ENCODE assay signal across 1 cellular context in genomic region chr10:97407211-97407951, GRCh38.
TF ChIP-seq lines count a peak whose summit lies in the region.

No MANE protein-coding gene starts in this region.

TF ChIP-seq in HepG2, 621 proteins besides CTCF, POLR2A, EP300 and RAD21 (continued from another document and continues in another):
- TF ChIP-seq NONO (IDR thresholded peaks at IDR 0.05) (no peak), NONO (CRISPR knock-in tag; conservative IDR thresholded peaks at IDR 0.05) (peak; percentile 62; the same call in 1 of the 2 replicates), SAFB2 (CRISPR knock-in tag; IDR thresholded peaks at IDR 0.05; ENCODE audit: borderline replicate concordance, low read depth) (no peak), KLF12 (CRISPR knock-in tag; IDR thresholded peaks at IDR 0.05; ENCODE audit: borderline replicate concordance) (no peak), ZNF275 (CRISPR knock-in tag; IDR thresholded peaks at IDR 0.05; ENCODE audit: borderline replicate concordance) (no peak), ZMYM2 (CRISPR knock-in tag; IDR thresholded peaks at IDR 0.05) (0 out of 2 replicates have a peak, but pooled peaks have one; percentile 86), ZBTB44 (CRISPR knock-in tag; IDR thresholded peaks at IDR 0.05) (no peak), ZNF431 (CRISPR knock-in tag; IDR thresholded peaks at IDR 0.05; ENCODE audit: borderline replicate concordance, low read depth) (no peak), HHEX (CRISPR knock-in tag; IDR thresholded peaks at IDR 0.05) (no peak), ZNF124 (CRISPR knock-in tag; IDR thresholded peaks at IDR 0.05) (no peak), ATF2 (CRISPR knock-in tag; IDR thresholded peaks at IDR 0.05) (no peak), MAFK (conservative IDR thresholded peaks at IDR 0.05 in 1 of 2, IDR thresholded peaks at IDR 0.05 in 1 of 2; ENCODE audit: low read length in 2 of 2) (no peak), SMC3 (IDR thresholded peaks at IDR 0.05; ENCODE audit: low read length) (no peak; the same call in 1 of the 2 replicates), POLR2AphosphoS2 (IDR thresholded peaks at IDR 0.05; ENCODE audit: low read depth, low read length) (no peak), ZNF678 (CRISPR knock-in tag; IDR thresholded peaks at IDR 0.05) (no peak), CC2D1A (CRISPR knock-in tag; IDR thresholded peaks at IDR 0.05) (no peak), ZNF891 (CRISPR knock-in tag; IDR thresholded peaks at IDR 0.05) (no peak), MAFG (CRISPR knock-in tag; IDR thresholded peaks at IDR 0.05) (no peak), ZC3H13 (CRISPR knock-in tag; IDR thresholded peaks at IDR 0.05) (no peak), CEBPG (CRISPR knock-in tag; IDR thresholded peaks at IDR 0.05) (peak; percentile 15; the same call in 1 of the 2 replicates), MAF1 (CRISPR knock-in tag; IDR thresholded peaks at IDR 0.05; ENCODE audit: borderline replicate concordance) (no peak), SP1 (IDR thresholded peaks at IDR 0.05) (no peak), SP1 (CRISPR knock-in tag; IDR thresholded peaks at IDR 0.05) (0 out of 2 replicates have a peak, but pooled peaks have one; percentile 29), ZZZ3 (CRISPR knock-in tag; IDR thresholded peaks at IDR 0.05; ENCODE audit: borderline replicate concordance) (no peak), SMARCE1 (IDR thresholded peaks at IDR 0.05; ENCODE audit: borderline replicate concordance) (no peak), ZBTB26 (CRISPR knock-in tag; IDR thresholded peaks at IDR 0.05; ENCODE audit: borderline replicate concordance) (peak; percentile 36; the same call in 1 of the 2 replicates), PBX3 (CRISPR knock-in tag; IDR thresholded peaks at IDR 0.05; ENCODE audit: borderline replicate concordance) (no peak), ZNF747 (CRISPR knock-in tag; IDR thresholded peaks at IDR 0.05; ENCODE audit: borderline replicate concordance) (peak; percentile 25; the same call in 1 of the 2 replicates), ZFP36L2 (CRISPR knock-in tag; IDR thresholded peaks at IDR 0.05) (no peak), FOXK2 (IDR thresholded peaks at IDR 0.05) (no peak), ZNF24 (IDR thresholded peaks at IDR 0.05) (0 out of 2 replicates have a peak, but pooled peaks have one; percentile 11), SNAPC2 (CRISPR knock-in tag; IDR thresholded peaks at IDR 0.05) (no peak), MTF1 (CRISPR knock-in tag; IDR thresholded peaks at IDR 0.05) (no peak), MZF1 (CRISPR knock-in tag; IDR thresholded peaks at IDR 0.05; ENCODE audit: borderline replicate concordance) (no peak), ZNF263 (CRISPR knock-in tag; IDR thresholded peaks at IDR 0.05) (0 out of 2 replicates have a peak, but pooled peaks have one; percentile 35), MLLT10 (CRISPR knock-in tag; IDR thresholded peaks at IDR 0.05) (no peak), ZNF430 (CRISPR knock-in tag; IDR thresholded peaks at IDR 0.05) (no peak), HMG20B (CRISPR knock-in tag; conservative IDR thresholded peaks at IDR 0.05) (peak; percentile 57; the same call in 1 of the 2 replicates), MBNL3 (CRISPR knock-in tag; conservative IDR thresholded peaks at IDR 0.05) (no peak), ZNF550 (CRISPR knock-in tag; IDR thresholded peaks at IDR 0.05; ENCODE audit: borderline replicate concordance) (no peak), TOE1 (CRISPR knock-in tag; IDR thresholded peaks at IDR 0.05) (peak; percentile 38; the same call in 1 of the 2 replicates), ZNF652 (CRISPR knock-in tag; IDR thresholded peaks at IDR 0.05; ENCODE audit: borderline replicate concordance, low read depth) (no peak), ZNF572 (CRISPR knock-in tag; IDR thresholded peaks at IDR 0.05) (no peak), MATR3 (CRISPR knock-in tag; IDR thresholded peaks at IDR 0.05) (no peak), ZKSCAN1 (IDR thresholded peaks at IDR 0.05; ENCODE audit: low read length) (no peak), IKZF1 (IDR thresholded peaks at IDR 0.05) (no peak), ZNF343 (CRISPR knock-in tag; IDR thresholded peaks at IDR 0.05) (no peak), HOXA7 (CRISPR knock-in tag; IDR thresholded peaks at IDR 0.05) (no peak), ZNF33B (CRISPR knock-in tag; IDR thresholded peaks at IDR 0.05) (no peak), ZNF629 (CRISPR knock-in tag; conservative IDR thresholded peaks at IDR 0.05) (peak; percentile 100), FLYWCH1 (CRISPR knock-in tag; IDR thresholded peaks at IDR 0.05) (no peak), ZNF589 (CRISPR knock-in tag; conservative IDR thresholded peaks at IDR 0.05) (no peak), ZFP82 (CRISPR knock-in tag; IDR thresholded peaks at IDR 0.05; ENCODE audit: borderline replicate concordance) (0 out of 2 replicates have a peak, but pooled peaks have one; percentile 16), FOXK1 (CRISPR knock-in tag; IDR thresholded peaks at IDR 0.05; ENCODE audit: borderline replicate concordance, low read depth) (no peak), ZNF496 (CRISPR knock-in tag; IDR thresholded peaks at IDR 0.05; ENCODE audit: insufficient replicate concordance) (no peak)
- TF ChIP-seq, protein P1, sequence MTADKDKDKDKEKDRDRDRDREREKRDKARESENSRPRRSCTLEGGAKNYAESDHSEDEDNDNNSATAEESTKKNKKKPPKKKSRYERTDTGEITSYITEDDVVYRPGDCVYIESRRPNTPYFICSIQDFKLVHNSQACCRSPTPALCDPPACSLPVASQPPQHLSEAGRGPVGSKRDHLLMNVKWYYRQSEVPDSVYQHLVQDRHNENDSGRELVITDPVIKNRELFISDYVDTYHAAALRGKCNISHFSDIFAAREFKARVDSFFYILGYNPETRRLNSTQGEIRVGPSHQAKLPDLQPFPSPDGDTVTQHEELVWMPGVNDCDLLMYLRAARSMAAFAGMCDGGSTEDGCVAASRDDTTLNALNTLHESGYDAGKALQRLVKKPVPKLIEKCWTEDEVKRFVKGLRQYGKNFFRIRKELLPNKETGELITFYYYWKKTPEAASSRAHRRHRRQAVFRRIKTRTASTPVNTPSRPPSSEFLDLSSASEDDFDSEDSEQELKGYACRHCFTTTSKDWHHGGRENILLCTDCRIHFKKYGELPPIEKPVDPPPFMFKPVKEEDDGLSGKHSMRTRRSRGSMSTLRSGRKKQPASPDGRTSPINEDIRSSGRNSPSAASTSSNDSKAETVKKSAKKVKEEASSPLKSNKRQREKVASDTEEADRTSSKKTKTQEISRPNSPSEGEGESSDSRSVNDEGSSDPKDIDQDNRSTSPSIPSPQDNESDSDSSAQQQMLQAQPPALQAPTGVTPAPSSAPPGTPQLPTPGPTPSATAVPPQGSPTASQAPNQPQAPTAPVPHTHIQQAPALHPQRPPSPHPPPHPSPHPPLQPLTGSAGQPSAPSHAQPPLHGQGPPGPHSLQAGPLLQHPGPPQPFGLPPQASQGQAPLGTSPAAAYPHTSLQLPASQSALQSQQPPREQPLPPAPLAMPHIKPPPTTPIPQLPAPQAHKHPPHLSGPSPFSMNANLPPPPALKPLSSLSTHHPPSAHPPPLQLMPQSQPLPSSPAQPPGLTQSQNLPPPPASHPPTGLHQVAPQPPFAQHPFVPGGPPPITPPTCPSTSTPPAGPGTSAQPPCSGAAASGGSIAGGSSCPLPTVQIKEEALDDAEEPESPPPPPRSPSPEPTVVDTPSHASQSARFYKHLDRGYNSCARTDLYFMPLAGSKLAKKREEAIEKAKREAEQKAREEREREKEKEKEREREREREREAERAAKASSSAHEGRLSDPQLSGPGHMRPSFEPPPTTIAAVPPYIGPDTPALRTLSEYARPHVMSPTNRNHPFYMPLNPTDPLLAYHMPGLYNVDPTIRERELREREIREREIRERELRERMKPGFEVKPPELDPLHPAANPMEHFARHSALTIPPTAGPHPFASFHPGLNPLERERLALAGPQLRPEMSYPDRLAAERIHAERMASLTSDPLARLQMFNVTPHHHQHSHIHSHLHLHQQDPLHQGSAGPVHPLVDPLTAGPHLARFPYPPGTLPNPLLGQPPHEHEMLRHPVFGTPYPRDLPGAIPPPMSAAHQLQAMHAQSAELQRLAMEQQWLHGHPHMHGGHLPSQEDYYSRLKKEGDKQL (CRISPR knock-in tag; IDR thresholded peaks at IDR 0.05; ENCODE audit: low read depth) = no peak
- TF ChIP-seq, protein P2, sequence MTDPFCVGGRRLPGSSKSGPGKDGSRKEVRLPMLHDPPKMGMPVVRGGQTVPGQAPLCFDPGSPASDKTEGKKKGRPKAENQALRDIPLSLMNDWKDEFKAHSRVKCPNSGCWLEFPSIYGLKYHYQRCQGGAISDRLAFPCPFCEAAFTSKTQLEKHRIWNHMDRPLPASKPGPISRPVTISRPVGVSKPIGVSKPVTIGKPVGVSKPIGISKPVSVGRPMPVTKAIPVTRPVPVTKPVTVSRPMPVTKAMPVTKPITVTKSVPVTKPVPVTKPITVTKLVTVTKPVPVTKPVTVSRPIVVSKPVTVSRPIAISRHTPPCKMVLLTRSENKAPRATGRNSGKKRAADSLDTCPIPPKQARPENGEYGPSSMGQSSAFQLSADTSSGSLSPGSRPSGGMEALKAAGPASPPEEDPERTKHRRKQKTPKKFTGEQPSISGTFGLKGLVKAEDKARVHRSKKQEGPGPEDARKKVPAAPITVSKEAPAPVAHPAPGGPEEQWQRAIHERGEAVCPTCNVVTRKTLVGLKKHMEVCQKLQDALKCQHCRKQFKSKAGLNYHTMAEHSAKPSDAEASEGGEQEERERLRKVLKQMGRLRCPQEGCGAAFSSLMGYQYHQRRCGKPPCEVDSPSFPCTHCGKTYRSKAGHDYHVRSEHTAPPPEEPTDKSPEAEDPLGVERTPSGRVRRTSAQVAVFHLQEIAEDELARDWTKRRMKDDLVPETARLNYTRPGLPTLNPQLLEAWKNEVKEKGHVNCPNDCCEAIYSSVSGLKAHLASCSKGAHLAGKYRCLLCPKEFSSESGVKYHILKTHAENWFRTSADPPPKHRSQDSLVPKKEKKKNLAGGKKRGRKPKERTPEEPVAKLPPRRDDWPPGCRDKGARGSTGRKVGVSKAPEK (CRISPR knock-in tag; IDR thresholded peaks at IDR 0.05; ENCODE audit: borderline replicate concordance) = no peak
- TF ChIP-seq, protein P3, sequence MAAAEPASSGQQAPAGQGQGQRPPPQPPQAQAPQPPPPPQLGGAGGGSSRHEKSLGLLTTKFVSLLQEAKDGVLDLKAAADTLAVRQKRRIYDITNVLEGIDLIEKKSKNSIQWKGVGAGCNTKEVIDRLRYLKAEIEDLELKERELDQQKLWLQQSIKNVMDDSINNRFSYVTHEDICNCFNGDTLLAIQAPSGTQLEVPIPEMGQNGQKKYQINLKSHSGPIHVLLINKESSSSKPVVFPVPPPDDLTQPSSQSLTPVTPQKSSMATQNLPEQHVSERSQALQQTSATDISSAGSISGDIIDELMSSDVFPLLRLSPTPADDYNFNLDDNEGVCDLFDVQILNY (CRISPR knock-in tag; conservative IDR thresholded peaks at IDR 0.05) = no peak
- TF ChIP-seq, protein P4, sequence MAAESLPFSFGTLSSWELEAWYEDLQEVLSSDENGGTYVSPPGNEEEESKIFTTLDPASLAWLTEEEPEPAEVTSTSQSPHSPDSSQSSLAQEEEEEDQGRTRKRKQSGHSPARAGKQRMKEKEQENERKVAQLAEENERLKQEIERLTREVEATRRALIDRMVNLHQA (CRISPR knock-in tag; IDR thresholded peaks at IDR 0.05) = no peak
